3 cellular contexts compared by ENCODE assay signal in the genomic region with DNA sequence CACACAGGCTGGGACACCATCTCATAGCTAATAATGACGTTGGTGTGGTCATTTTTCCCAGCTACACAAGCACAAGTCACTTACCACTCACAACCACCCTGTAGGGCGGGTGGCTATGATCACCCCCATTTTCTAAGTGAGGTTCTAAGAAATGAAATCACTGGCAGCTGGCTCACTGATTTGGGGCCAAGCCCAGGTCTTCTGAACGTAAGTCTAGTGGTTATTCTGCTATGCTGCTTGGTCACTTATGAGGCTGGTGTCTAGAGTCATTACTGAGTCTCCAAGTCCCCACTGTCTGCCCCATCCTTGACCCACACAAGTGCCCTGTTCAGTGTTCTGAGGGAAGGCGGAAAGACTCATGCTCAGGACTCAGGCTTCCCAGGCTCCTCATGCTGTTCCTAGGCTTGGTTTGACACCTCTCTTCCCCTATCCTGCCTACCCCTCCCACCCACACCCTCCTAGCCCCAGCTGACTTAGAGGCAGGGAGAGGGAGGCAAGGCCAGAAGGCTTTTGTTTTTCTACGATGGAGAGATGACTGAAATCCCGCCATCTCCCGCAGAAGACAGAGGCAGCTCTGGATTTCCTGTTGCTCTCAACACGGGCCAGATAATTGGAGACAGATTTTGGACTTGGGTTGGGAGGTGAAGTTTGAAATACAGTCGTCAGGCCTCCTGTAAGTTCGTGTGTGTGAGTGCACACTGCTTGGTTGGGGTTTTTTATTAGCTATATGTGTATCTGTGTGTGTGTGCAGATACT.
TF ChIP-seq lines count a peak whose summit lies in the region.

No MANE protein-coding gene starts in this region.

TF ChIP-seq in IMR-90, 13 proteins besides CTCF, POLR2A, EP300 and RAD21:
- TF ChIP-seq MXI1 (IDR thresholded peaks at IDR 0.05; ENCODE audit: borderline replicate concordance, low read depth, low read length) (no peak), SMC3 (IDR thresholded peaks at IDR 0.05; ENCODE audit: low read depth, low read length) (no peak), MAZ (IDR thresholded peaks at IDR 0.05; ENCODE audit: borderline replicate concordance, low read depth, low read length) (no peak)
- TF ChIP-seq, protein P1, sequence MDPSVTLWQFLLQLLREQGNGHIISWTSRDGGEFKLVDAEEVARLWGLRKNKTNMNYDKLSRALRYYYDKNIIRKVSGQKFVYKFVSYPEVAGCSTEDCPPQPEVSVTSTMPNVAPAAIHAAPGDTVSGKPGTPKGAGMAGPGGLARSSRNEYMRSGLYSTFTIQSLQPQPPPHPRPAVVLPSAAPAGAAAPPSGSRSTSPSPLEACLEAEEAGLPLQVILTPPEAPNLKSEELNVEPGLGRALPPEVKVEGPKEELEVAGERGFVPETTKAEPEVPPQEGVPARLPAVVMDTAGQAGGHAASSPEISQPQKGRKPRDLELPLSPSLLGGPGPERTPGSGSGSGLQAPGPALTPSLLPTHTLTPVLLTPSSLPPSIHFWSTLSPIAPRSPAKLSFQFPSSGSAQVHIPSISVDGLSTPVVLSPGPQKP (IDR thresholded peaks at IDR 0.05; ENCODE audit: borderline replicate concordance, low read depth, low read length): no peak
- TF ChIP-seq, protein P2, sequence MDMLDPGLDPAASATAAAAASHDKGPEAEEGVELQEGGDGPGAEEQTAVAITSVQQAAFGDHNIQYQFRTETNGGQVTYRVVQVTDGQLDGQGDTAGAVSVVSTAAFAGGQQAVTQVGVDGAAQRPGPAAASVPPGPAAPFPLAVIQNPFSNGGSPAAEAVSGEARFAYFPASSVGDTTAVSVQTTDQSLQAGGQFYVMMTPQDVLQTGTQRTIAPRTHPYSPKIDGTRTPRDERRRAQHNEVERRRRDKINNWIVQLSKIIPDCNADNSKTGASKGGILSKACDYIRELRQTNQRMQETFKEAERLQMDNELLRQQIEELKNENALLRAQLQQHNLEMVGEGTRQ (IDR thresholded peaks at IDR 0.05; ENCODE audit: low read depth, low read length): no peak

TF ChIP-seq in K562, 482 proteins besides CTCF, POLR2A, EP300 and RAD21 (continues in another document):
- TF ChIP-seq FOS (IDR thresholded peaks at IDR 0.05; ENCODE audit: extremely low read depth, insufficient read length) (no peak), PML (IDR thresholded peaks at IDR 0.05; ENCODE audit: low read length) (no peak), ZEB2 (IDR thresholded peaks at IDR 0.05) (no peak), RAD51 (IDR thresholded peaks at IDR 0.05; ENCODE audit: borderline replicate concordance, low read depth) (no peak), SLC30A9 (CRISPR knock-in tag; IDR thresholded peaks at IDR 0.05) (no peak), ZC3H11A (IDR thresholded peaks at IDR 0.05; ENCODE audit: low read depth, low read length) (no peak), NFYB (IDR thresholded peaks at IDR 0.05; ENCODE audit: extremely low read depth, insufficient read length) (no peak), GTF2F1 (IDR thresholded peaks at IDR 0.05; ENCODE audit: low read depth, low read length) (no peak), POLR2AphosphoS5 (IDR thresholded peaks at IDR 0.05; ENCODE audit: control insufficient read depth, insufficient read depth, low read depth, low read length) (no peak), NFXL1 (CRISPR knock-in tag; IDR thresholded peaks at IDR 0.05) (no peak), SAP30 (IDR thresholded peaks at IDR 0.05; ENCODE audit: borderline replicate concordance, insufficient read depth, low read depth, low read length, poor library complexity, severe bottlenecking) (no peak), SRF (CRISPR knock-in tag; IDR thresholded peaks at IDR 0.05) (no peak), ZKSCAN3 (CRISPR knock-in tag; IDR thresholded peaks at IDR 0.05) (no peak), MCM7 (IDR thresholded peaks at IDR 0.05) (no peak), NFE2 (IDR thresholded peaks at IDR 0.05; ENCODE audit: low read depth) (no peak)
- TF ChIP-seq, protein P3, sequence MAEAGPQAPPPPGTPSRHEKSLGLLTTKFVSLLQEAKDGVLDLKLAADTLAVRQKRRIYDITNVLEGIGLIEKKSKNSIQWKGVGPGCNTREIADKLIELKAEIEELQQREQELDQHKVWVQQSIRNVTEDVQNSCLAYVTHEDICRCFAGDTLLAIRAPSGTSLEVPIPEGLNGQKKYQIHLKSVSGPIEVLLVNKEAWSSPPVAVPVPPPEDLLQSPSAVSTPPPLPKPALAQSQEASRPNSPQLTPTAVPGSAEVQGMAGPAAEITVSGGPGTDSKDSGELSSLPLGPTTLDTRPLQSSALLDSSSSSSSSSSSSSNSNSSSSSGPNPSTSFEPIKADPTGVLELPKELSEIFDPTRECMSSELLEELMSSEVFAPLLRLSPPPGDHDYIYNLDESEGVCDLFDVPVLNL (CRISPR knock-in tag; IDR thresholded peaks at IDR 0.05; ENCODE audit: low read depth): no peak
- TF ChIP-seq, protein P4, sequence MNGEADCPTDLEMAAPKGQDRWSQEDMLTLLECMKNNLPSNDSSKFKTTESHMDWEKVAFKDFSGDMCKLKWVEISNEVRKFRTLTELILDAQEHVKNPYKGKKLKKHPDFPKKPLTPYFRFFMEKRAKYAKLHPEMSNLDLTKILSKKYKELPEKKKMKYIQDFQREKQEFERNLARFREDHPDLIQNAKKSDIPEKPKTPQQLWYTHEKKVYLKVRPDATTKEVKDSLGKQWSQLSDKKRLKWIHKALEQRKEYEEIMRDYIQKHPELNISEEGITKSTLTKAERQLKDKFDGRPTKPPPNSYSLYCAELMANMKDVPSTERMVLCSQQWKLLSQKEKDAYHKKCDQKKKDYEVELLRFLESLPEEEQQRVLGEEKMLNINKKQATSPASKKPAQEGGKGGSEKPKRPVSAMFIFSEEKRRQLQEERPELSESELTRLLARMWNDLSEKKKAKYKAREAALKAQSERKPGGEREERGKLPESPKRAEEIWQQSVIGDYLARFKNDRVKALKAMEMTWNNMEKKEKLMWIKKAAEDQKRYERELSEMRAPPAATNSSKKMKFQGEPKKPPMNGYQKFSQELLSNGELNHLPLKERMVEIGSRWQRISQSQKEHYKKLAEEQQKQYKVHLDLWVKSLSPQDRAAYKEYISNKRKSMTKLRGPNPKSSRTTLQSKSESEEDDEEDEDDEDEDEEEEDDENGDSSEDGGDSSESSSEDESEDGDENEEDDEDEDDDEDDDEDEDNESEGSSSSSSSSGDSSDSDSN (IDR thresholded peaks at IDR 0.05; ENCODE audit: borderline replicate concordance in 1 of 2, low read depth in 2 of 2, low read length in 2 of 2): no peak
- TF ChIP-seq, protein P5, sequence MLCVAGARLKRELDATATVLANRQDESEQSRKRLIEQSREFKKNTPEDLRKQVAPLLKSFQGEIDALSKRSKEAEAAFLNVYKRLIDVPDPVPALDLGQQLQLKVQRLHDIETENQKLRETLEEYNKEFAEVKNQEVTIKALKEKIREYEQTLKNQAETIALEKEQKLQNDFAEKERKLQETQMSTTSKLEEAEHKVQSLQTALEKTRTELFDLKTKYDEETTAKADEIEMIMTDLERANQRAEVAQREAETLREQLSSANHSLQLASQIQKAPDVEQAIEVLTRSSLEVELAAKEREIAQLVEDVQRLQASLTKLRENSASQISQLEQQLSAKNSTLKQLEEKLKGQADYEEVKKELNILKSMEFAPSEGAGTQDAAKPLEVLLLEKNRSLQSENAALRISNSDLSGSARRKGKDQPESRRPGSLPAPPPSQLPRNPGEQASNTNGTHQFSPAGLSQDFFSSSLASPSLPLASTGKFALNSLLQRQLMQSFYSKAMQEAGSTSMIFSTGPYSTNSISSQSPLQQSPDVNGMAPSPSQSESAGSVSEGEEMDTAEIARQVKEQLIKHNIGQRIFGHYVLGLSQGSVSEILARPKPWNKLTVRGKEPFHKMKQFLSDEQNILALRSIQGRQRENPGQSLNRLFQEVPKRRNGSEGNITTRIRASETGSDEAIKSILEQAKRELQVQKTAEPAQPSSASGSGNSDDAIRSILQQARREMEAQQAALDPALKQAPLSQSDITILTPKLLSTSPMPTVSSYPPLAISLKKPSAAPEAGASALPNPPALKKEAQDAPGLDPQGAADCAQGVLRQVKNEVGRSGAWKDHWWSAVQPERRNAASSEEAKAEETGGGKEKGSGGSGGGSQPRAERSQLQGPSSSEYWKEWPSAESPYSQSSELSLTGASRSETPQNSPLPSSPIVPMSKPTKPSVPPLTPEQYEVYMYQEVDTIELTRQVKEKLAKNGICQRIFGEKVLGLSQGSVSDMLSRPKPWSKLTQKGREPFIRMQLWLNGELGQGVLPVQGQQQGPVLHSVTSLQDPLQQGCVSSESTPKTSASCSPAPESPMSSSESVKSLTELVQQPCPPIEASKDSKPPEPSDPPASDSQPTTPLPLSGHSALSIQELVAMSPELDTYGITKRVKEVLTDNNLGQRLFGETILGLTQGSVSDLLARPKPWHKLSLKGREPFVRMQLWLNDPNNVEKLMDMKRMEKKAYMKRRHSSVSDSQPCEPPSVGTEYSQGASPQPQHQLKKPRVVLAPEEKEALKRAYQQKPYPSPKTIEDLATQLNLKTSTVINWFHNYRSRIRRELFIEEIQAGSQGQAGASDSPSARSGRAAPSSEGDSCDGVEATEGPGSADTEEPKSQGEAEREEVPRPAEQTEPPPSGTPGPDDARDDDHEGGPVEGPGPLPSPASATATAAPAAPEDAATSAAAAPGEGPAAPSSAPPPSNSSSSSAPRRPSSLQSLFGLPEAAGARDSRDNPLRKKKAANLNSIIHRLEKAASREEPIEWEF (CRISPR knock-in tag; IDR thresholded peaks at IDR 0.05): no peak

TF ChIP-seq in HEK293T, 16 proteins besides CTCF, POLR2A, EP300 and RAD21:
- TF ChIP-seq NFRKB (IDR thresholded peaks at IDR 0.05) (no peak), FOXK2 (IDR thresholded peaks at IDR 0.05) (no peak), FOXA1 (IDR thresholded peaks at IDR 0.05) (no peak), CTBP1 (IDR thresholded peaks at IDR 0.05; ENCODE audit: borderline replicate concordance) (no peak), BHLHE40 (IDR thresholded peaks at IDR 0.05; ENCODE audit: borderline replicate concordance) (no peak), FOXM1 (IDR thresholded peaks at IDR 0.05; ENCODE audit: borderline replicate concordance) (no peak), SUZ12 (IDR thresholded peaks at IDR 0.05) (no peak), LEF1 (IDR thresholded peaks at IDR 0.05; ENCODE audit: borderline replicate concordance) (no peak), HDGF (IDR thresholded peaks at IDR 0.05; ENCODE audit: borderline replicate concordance) (no peak), TARDBP (IDR thresholded peaks at IDR 0.05) (no peak), ZNF384 (IDR thresholded peaks at IDR 0.05) (no peak), SP1 (IDR thresholded peaks at IDR 0.05) (no peak), ARNT (IDR thresholded peaks at IDR 0.05) (no peak), L3MBTL2 (conservative IDR thresholded peaks at IDR 0.05) (no peak), ELF4 (IDR thresholded peaks at IDR 0.05) (no peak)
- TF ChIP-seq, protein P6, sequence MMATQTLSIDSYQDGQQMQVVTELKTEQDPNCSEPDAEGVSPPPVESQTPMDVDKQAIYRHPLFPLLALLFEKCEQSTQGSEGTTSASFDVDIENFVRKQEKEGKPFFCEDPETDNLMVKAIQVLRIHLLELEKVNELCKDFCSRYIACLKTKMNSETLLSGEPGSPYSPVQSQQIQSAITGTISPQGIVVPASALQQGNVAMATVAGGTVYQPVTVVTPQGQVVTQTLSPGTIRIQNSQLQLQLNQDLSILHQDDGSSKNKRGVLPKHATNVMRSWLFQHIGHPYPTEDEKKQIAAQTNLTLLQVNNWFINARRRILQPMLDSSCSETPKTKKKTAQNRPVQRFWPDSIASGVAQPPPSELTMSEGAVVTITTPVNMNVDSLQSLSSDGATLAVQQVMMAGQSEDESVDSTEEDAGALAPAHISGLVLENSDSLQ (IDR thresholded peaks at IDR 0.05): no peak
